ENCODE assay signal across 8 cellular contexts in the genomic region with DNA sequence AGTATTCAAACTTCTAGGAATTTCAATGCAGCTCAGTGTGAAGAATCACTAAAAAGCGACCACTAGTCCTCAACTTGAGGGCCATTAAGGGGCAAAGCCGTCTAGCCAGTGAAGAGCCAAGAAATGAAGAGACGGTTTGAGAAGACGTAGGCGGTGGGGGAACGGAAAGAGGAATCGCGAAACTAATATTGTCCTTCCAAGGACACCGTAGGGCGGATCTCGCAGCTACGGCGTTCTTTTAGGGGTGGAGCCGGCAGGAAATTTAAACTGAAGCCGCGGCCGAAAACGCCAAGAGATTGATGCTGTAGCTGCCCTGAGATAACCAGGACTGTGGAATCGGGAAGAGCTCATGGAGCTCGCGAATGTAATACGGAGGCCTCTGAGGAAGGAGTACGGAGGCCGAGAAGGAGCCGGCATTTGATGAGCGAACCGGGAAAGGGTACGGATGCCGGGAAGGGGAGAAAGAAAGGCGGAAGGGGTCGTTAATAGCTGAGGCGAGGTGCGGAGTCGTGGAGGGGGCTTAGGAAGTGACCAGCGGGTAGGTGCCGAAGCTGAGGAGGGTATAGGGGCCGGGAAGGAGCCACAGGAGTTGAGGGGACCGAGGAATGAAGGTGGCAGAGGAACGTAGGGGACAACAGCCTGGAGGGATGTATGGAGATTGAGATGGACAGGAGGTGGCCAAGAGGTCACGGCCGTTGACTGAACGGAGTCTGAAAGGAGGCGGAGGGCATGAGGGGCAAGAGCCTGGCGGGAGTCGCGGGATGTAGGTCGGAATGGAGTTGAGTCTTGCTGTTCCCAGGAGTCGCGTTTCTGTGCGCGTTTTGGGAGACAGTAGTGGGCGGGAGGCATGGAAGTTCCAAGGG. TPM values are rescaled to one million over a fixed set of nuclear protein-coding genes. Genes with fewer than 3 reads are reported as not detected.
DNase-seq lines count a peak whose midpoint lies in the region; ATAC-seq and TF ChIP-seq lines count a peak whose summit lies in the region.

A gene with protein sequence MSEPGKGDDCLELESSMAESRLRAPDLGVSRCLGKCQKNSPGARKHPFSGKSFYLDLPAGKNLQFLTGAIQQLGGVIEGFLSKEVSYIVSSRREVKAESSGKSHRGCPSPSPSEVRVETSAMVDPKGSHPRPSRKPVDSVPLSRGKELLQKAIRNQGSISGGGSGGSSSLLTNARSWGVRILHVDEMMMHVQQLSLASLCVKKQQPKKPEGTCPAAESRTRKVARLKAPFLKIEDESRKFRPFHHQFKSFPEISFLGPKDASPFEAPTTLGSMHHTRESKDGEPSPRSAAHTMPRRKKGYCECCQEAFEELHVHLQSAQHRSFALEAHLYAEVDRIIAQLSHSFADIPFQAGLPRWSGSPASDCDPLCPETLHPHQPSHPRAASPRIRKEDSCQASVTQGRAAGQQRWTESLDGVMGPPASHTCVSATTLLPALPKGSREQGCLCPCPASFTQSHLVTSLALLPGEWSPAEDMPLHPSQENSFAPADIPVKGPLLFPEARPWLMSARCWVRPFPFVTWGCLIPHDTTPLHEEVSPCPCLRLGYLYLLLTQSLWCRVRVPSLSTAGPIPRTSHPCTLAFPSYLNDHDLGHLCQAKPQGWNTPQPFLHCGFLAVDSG (plus strand): TSS at position 265 of the 863 bp plus-strand sequence. CDS start 156 bp downstream, at position 421.

- peak; percentile 99 for ATAC-seq in naive thymus-derived CD4-positive, alpha-beta T cell
- ATAC-seq in stimulated activated effector memory CD8-positive, alpha-beta T cell treated with anti-CD3 and anti-CD28 coated beads, Interleukin-12 subunit alpha, Interleukin-12 subunit beta, amount 100 ng/mL, for 72 hours, result peak; percentile 93

- no peaks in the 10 kb centered on the region for H3K9me3 Mint-ChIP-seq in naive thymus-derived CD4-positive, alpha-beta T cell
- H3K9me3 Mint-ChIP-seq in stimulated activated effector memory CD8-positive, alpha-beta T cell treated with anti-CD3 and anti-CD28 coated beads, Interleukin-12 subunit alpha, Interleukin-12 subunit beta, amount 100 ng/mL, for 72 hours, result no peaks in the 10 kb centered on the region

- peak within 1 kb of the TSS; percentile 62 for H3K27ac ChIP-seq in naive thymus-derived CD4-positive, alpha-beta T cell (ENCODE audit: low read depth, low read length)

- peak within 1 kb of the TSS in 1 of 9 donors; percentile 72 for H3K27ac Mint-ChIP-seq in naive thymus-derived CD4-positive, alpha-beta T cell
- no peak within 1 kb of the TSS for H3K27ac Mint-ChIP-seq in stimulated activated effector memory CD8-positive, alpha-beta T cell treated with anti-CD3 and anti-CD28 coated beads, Interleukin-12 subunit alpha, Interleukin-12 subunit beta, amount 100 ng/mL, for 72 hours

- H3K27me3 Mint-ChIP-seq in naive thymus-derived CD4-positive, alpha-beta T cell, result peaks cover 0 to 9% (median 4%) of the 10 kb centered on the region in 5 donors

- peak within 1 kb of the TSS; percentile 99 for H3K4me3 ChIP-seq in LNCaP clone FGC (ENCODE audit: low read depth, low read length)
- H3K4me3 ChIP-seq in naive thymus-derived CD4-positive, alpha-beta T cell (ENCODE audit: low read length), result peak within 1 kb of the TSS; percentile 91

- H3K27me3 ChIP-seq in naive thymus-derived CD4-positive, alpha-beta T cell (ENCODE audit: control insufficient read depth in 2 of 2, insufficient read depth in 2 of 2, low read length in 2 of 2), result no peaks in the 10 kb centered on the region

- H3K4me1 Mint-ChIP-seq in naive thymus-derived CD4-positive, alpha-beta T cell, result peaks cover 0 to 7% (median 4%) of the 10 kb centered on the region in 7 donors
- H3K4me1 Mint-ChIP-seq in stimulated activated effector memory CD8-positive, alpha-beta T cell treated with anti-CD3 and anti-CD28 coated beads, Interleukin-12 subunit alpha, Interleukin-12 subunit beta, amount 100 ng/mL, for 72 hours, result no peaks in the 10 kb centered on the region

- H3K4me3 Mint-ChIP-seq in naive thymus-derived CD4-positive, alpha-beta T cell, result peak within 1 kb of the TSS in 1 of 10 donors; percentile 79
- H3K4me3 Mint-ChIP-seq in stimulated activated effector memory CD8-positive, alpha-beta T cell treated with anti-CD3 and anti-CD28 coated beads, Interleukin-12 subunit alpha, Interleukin-12 subunit beta, amount 100 ng/mL, for 72 hours, result no peak within 1 kb of the TSS

- DNase-seq in SIG-M5 treated with dmso at 0.1 percent for 504 hours (lab: John Stamatoyannopoulos, UW; ENCODE audit: unreplicated experiment) (peak; percentile 89), SIG-M5 (lab: John Stamatoyannopoulos, UW) (no peak), LNCaP clone FGC (ENCODE audit: low read depth) (peak; percentile 76), RKO (ENCODE audit: low spot score) (peak; percentile 92), activated T-helper 1 cell treated with Interleukin-2 at 50 U/mL for 16 hours (ENCODE audit: low read depth) (peak; percentile 65), fibroblast of peridontal ligament (ENCODE audit: extremely low read depth) (peak; percentile 93)
- DNase-seq in naive thymus-derived CD4-positive, alpha-beta T cell, result peak; percentile 49 to 92 (median 86)
- peak; percentile 59 to 88 for DNase-seq in stimulated activated effector memory CD8-positive, alpha-beta T cell treated with anti-CD3 and anti-CD28 coated beads, Interleukin-12 subunit alpha, Interleukin-12 subunit beta, amount 100 ng/mL, for 72 hours (ENCODE audit: low spot score in 2 of 2)

- H3K36me3 ChIP-seq in naive thymus-derived CD4-positive, alpha-beta T cell (ENCODE audit: control insufficient read depth in 2 of 3, insufficient read depth in 3 of 3, low read length in 3 of 3), result peaks cover 0 to 5% (median 0%) of the 10 kb centered on the region in 3 experiments

- peaks cover 0 to 1% (median 0%) of the 10 kb centered on the region in 5 donors for H3K36me3 Mint-ChIP-seq in naive thymus-derived CD4-positive, alpha-beta T cell
- H3K36me3 Mint-ChIP-seq in stimulated activated effector memory CD8-positive, alpha-beta T cell treated with anti-CD3 and anti-CD28 coated beads, Interleukin-12 subunit alpha, Interleukin-12 subunit beta, amount 100 ng/mL, for 72 hours, result peaks cover 10% of the 10 kb centered on the region

- intact Hi-C loops in naive thymus-derived CD4-positive, alpha-beta T cell (cut with micrococcal nuclease), result loop anchor here (1.0 to 10.0 kb wide), 4 partner anchors 19 to 190 kb away; a partner anchor contains a TSS

- H3K4me1 ChIP-seq in naive thymus-derived CD4-positive, alpha-beta T cell (ENCODE audit: control insufficient read depth in 2 of 2, insufficient read depth in 2 of 2, low read length in 2 of 2), result peaks cover 14 to 15% of the 10 kb centered on the region in 2 donors

- CTCF ChIA-PET in naive thymus-derived CD4-positive, alpha-beta T cell (lab: Charles Lee), result interaction anchor here (0.6 to 1.2 kb wide), 3 partner anchors 17 to 795 kb away, joined by 4 to 6 read pairs (median 4); a partner anchor contains a TSS

- no peaks in the 10 kb centered on the region for H3K9me3 ChIP-seq in naive thymus-derived CD4-positive, alpha-beta T cell (ENCODE audit: control insufficient read depth in 2 of 3, low read length in 3 of 3)

- no peak for TF ChIP-seq CTCF in LNCaP clone FGC (IDR thresholded peaks at IDR 0.05; ENCODE audit: control insufficient read depth, extremely low read depth, insufficient read depth)

- POLR2A ChIA-PET in naive thymus-derived CD4-positive, alpha-beta T cell (lab: Charles Lee), result interaction anchor here (0.6 to 3.7 kb wide), 5 partner anchors 18 to 1559 kb away, joined by 3 to 32 read pairs (median 3); a partner anchor contains a TSS

RNA-seq across cellular contexts. Expression of the gene that starts here (rescaled TPM):
- 10 to 100 TPM in 1 of 5 experiments, 1 to 10 TPM in 4; 2.8 to 23.1 (median 7.8) TPM for total RNA-seq in naive thymus-derived CD4-positive, alpha-beta T cell
- under 1 TPM; 0.35 to 0.70 TPM for polyA plus RNA-seq in naive thymus-derived CD4-positive, alpha-beta T cell
